Comparison of ENCODE assay signal across 17 cellular contexts in the genomic region with DNA sequence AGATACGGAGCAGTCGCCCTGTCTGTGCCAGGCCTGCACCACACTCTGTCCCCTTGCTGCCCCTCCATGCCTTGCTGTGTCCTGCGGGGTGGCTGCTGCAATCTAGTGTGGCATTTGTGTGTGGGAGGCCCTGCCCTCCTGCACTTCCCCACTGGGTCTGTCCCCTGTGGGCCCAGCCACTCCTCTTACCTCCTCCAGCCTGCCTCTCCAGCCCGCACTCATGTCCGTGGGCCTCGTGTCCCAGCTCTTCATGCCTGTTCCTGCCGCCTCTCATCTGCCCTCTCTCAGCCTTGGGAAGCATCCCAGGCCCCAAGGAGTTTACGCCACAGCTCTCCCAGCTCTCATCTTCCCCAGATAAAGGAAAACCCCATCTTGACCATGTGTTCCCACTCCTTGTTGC. TPM values are rescaled to one million over a fixed set of nuclear protein-coding genes. Genes with fewer than 3 reads are reported as not detected.
DNase-seq lines count a peak whose midpoint lies in the region; ATAC-seq, FAIRE-seq and TF ChIP-seq lines count a peak whose summit lies in the region.
"Had no signal": no experiment of that assay in that cellular context is flagged by ENCODE, and none has a peak within 500 bp of the region (broad histone marks: within the 10 kb centered on the region; RNA-seq: fewer than 3 reads in every experiment).

No MANE protein-coding gene starts in this region.

- peaks cover 12% of the 10 kb centered on the region for H3K4me1 ChIP-seq in testis

- WGBS in testis, 2 donors, result 48 to 60% methylated on average over 5 to 8 of the region's 8 CpGs

- intact Hi-C loops in testis (cut with DNase I; ENCODE audit: low total_unique reads), result no loop called here

- TF ChIP-seq POLR2A in testis (IDR thresholded peaks at IDR 0.05) (no peak), GM12891 (IDR thresholded peaks at IDR 0.05; ENCODE audit: low read depth, low read length) (no peak)

- no peak overlapping the region for H3K4me3 Mint-ChIP-seq in activated naive CD8-positive, alpha-beta T cell treated with anti-CD3 and anti-CD28 coated beads, Interleukin-2, amount 10 ng/mL, durations not matched to agents 7 days and 5 days
- no peak overlapping the region for H3K4me3 Mint-ChIP-seq in activated naive CD8-positive, alpha-beta T cell treated with anti-CD3 and anti-CD28 coated beads for 36 hours
- H3K4me3 Mint-ChIP-seq in endothelial cell (ENCODE audit: unreplicated experiment), result peak overlapping the region; percentile 78
- no peak overlapping the region for H3K4me3 Mint-ChIP-seq in neural crest cell
- H3K4me3 Mint-ChIP-seq: CD4-positive, alpha-beta T cell; IgD-negative memory B cell had no signal

- FAIRE-seq in GM12891 (lab: Jason Lieb, UNC), result no peak
- FAIRE-seq: GM12892, H54 had no signal

- H3K36me3 Mint-ChIP-seq in activated naive CD8-positive, alpha-beta T cell treated with anti-CD3 and anti-CD28 coated beads, Interleukin-2, amount 10 ng/mL, durations not matched to agents 7 days and 5 days, result peaks cover 20% of the 10 kb centered on the region
- H3K36me3 Mint-ChIP-seq in activated naive CD8-positive, alpha-beta T cell treated with anti-CD3 and anti-CD28 coated beads for 36 hours, result peaks cover 10% of the 10 kb centered on the region
- H3K36me3 Mint-ChIP-seq in endothelial cell (ENCODE audit: low read depth, unreplicated experiment) (peaks cover 58% of the 10 kb centered on the region), neural crest cell (ENCODE audit: low read depth) (peaks cover 13% of the 10 kb centered on the region)

- H3K36me3 ChIP-seq in testis (ENCODE audit: low read depth, missing control alignments), result no peaks in the 10 kb centered on the region

- POLR2A ChIA-PET in activated naive CD8-positive, alpha-beta T cell treated with anti-CD3 and anti-CD28 coated beads, Interleukin-2, amount 10 ng/mL, durations not matched to agents 7 days and 5 days (lab: Charles Lee), result no interaction called here

- peak overlapping the region; percentile 47 for H3K27ac Mint-ChIP-seq in activated naive CD8-positive, alpha-beta T cell treated with anti-CD3 and anti-CD28 coated beads, Interleukin-2, amount 10 ng/mL, durations not matched to agents 7 days and 5 days
- H3K27ac Mint-ChIP-seq in activated naive CD8-positive, alpha-beta T cell treated with anti-CD3 and anti-CD28 coated beads for 36 hours, result no peak overlapping the region
- H3K27ac Mint-ChIP-seq in endothelial cell (ENCODE audit: unreplicated experiment) (peak overlapping the region; percentile 77), neural crest cell (ENCODE audit: unreplicated experiment) (peak overlapping the region; percentile 32)
- H3K27ac Mint-ChIP-seq: CD4-positive, alpha-beta T cell; IgD-negative memory B cell had no signal

- no peak for DNase-seq in activated naive CD8-positive, alpha-beta T cell treated with anti-CD3 and anti-CD28 coated beads, Interleukin-2, amount 10 ng/mL, durations not matched to agents 7 days and 5 days
- DNase-seq in activated naive CD8-positive, alpha-beta T cell treated with anti-CD3 and anti-CD28 coated beads for 36 hours, result no peak
- DNase-seq in endothelial cell (ENCODE audit: low spot score) (no peak), neural crest cell (ENCODE audit: low read depth, low spot score) (no peak), testis (no peak), GM12891 (ENCODE audit: insufficient read length, low spot score) (no peak), HCEC 1CT (no peak)
- DNase-seq: 8988T; AML-193; C1 segment of cervical spinal cord; CD4-positive, alpha-beta T cell; DMS79; GM23248 had no signal

- no peaks in the 10 kb centered on the region for H3K9me3 Mint-ChIP-seq in activated naive CD8-positive, alpha-beta T cell treated with anti-CD3 and anti-CD28 coated beads, Interleukin-2, amount 10 ng/mL, durations not matched to agents 7 days and 5 days
- no peaks in the 10 kb centered on the region for H3K9me3 Mint-ChIP-seq in activated naive CD8-positive, alpha-beta T cell treated with anti-CD3 and anti-CD28 coated beads for 36 hours
- H3K9me3 Mint-ChIP-seq in endothelial cell (ENCODE audit: unreplicated experiment) (no peaks in the 10 kb centered on the region), neural crest cell (no peaks in the 10 kb centered on the region)
- H3K9me3 Mint-ChIP-seq: CD4-positive, alpha-beta T cell; IgD-negative memory B cell had no signal

- no peaks in the 10 kb centered on the region for H3K27me3 Mint-ChIP-seq in activated naive CD8-positive, alpha-beta T cell treated with anti-CD3 and anti-CD28 coated beads, Interleukin-2, amount 10 ng/mL, durations not matched to agents 7 days and 5 days
- H3K27me3 Mint-ChIP-seq in activated naive CD8-positive, alpha-beta T cell treated with anti-CD3 and anti-CD28 coated beads for 36 hours, result no peaks in the 10 kb centered on the region
- H3K27me3 Mint-ChIP-seq in endothelial cell (ENCODE audit: unreplicated experiment) (peaks cover 5% of the 10 kb centered on the region), neural crest cell (ENCODE audit: low read depth) (no peaks in the 10 kb centered on the region)
- H3K27me3 Mint-ChIP-seq: CD4-positive, alpha-beta T cell; IgD-negative memory B cell had no signal

- ATAC-seq in activated naive CD8-positive, alpha-beta T cell treated with anti-CD3 and anti-CD28 coated beads, Interleukin-2, amount 10 ng/mL, durations not matched to agents 7 days and 5 days (ENCODE audit: low read depth), result no peak
- ATAC-seq in GM19467 (IDR thresholded peaks at IDR 0.05; ENCODE audit: unreplicated experiment), result no peak

- H3K4me1 Mint-ChIP-seq in activated naive CD8-positive, alpha-beta T cell treated with anti-CD3 and anti-CD28 coated beads, Interleukin-2, amount 10 ng/mL, durations not matched to agents 7 days and 5 days, result peaks cover 1% of the 10 kb centered on the region
- H3K4me1 Mint-ChIP-seq in activated naive CD8-positive, alpha-beta T cell treated with anti-CD3 and anti-CD28 coated beads for 36 hours, result peaks cover 6% of the 10 kb centered on the region
- peaks cover 28% of the 10 kb centered on the region for H3K4me1 Mint-ChIP-seq in endothelial cell (ENCODE audit: unreplicated experiment)
- peaks cover 4% of the 10 kb centered on the region for H3K4me1 Mint-ChIP-seq in neural crest cell
- H3K4me1 Mint-ChIP-seq: IgD-negative memory B cell had no signal

- TF ChIP-seq CTCF in endothelial cell (IDR thresholded peaks at IDR 0.05; ENCODE audit: unreplicated experiment), result no peak
- no peak for TF ChIP-seq CTCF in neural crest cell (conservative IDR thresholded peaks at IDR 0.05)
- no peak for TF ChIP-seq CTCF in testis (IDR thresholded peaks at IDR 0.05)

- H3K4me3 ChIP-seq in testis, result no peak overlapping the region
- H3K4me3 ChIP-seq: GM23248 had no signal

- peak overlapping the region; percentile 53 to 61 for H3K27ac ChIP-seq in testis
- H3K27ac ChIP-seq: GM23248 had no signal

- H3K27me3 ChIP-seq in testis, result no peaks in the 10 kb centered on the region

- H3K9me3 ChIP-seq in testis, result no peaks in the 10 kb centered on the region

TF ChIP-seq in GM12891, 5 proteins besides CTCF, POLR2A, EP300 and RAD21:
- TF ChIP-seq PAX5 (IDR thresholded peaks at IDR 0.05; ENCODE audit: insufficient read depth, low read length, severe bottlenecking), result no peak
- TF ChIP-seq SPI1 (IDR thresholded peaks at IDR 0.05; ENCODE audit: low read depth, low read length), result no peak
- TF ChIP-seq POU2F2 (IDR thresholded peaks at IDR 0.05; ENCODE audit: low read depth, low read length), result no peak
- TF ChIP-seq POLR2AphosphoS5 (IDR thresholded peaks at IDR 0.05; ENCODE audit: low read depth, low read length), result no peak
- no peak for TF ChIP-seq TAF1 (IDR thresholded peaks at IDR 0.05; ENCODE audit: low read depth, low read length)

RNA-seq across cellular contexts. Expression of a gene that starts 26.6 kb away (rescaled TPM):
- total RNA-seq in activated naive CD8-positive, alpha-beta T cell treated with anti-CD3 and anti-CD28 coated beads, Interleukin-2, amount 10 ng/mL, durations not matched to agents 7 days and 5 days, result 10 to 100 TPM; 25.2 to 27.8 TPM
- 10 to 100 TPM; 14.4 to 17.0 TPM for total RNA-seq in activated naive CD8-positive, alpha-beta T cell treated with anti-CD3 and anti-CD28 coated beads for 36 hours
- total RNA-seq in endothelial cell (ENCODE audit: unreplicated experiment), result 46.8 TPM
- total RNA-seq in neural crest cell, result 38.3 TPM in 2 replicates
- total RNA-seq in testis, result 10 to 100 TPM; 54.8 to 65.1 TPM
- polyA plus RNA-seq in testis (ENCODE audit: insufficient read depth, low read depth, low replicate concordance), result 54.1 TPM
- 3.7 TPM for polyA plus RNA-seq in GM12891 (2012; ENCODE audit: low read depth, missing spikeins)

RNA-seq across cellular contexts. Expression of a gene that starts 26.9 kb away (rescaled TPM):
- total RNA-seq in activated naive CD8-positive, alpha-beta T cell treated with anti-CD3 and anti-CD28 coated beads, Interleukin-2, amount 10 ng/mL, durations not matched to agents 7 days and 5 days, result 10 to 100 TPM; 11.7 to 12.8 TPM
- 1 to 10 TPM; 7.1 to 9.5 TPM for total RNA-seq in activated naive CD8-positive, alpha-beta T cell treated with anti-CD3 and anti-CD28 coated beads for 36 hours
- total RNA-seq in endothelial cell (ENCODE audit: unreplicated experiment) (39.9 TPM), neural crest cell (43.3 and 45.8 TPM in 2 replicates), testis (10 to 100 TPM; 57.4 to 74.0 TPM)
- 113 TPM for polyA plus RNA-seq in testis (ENCODE audit: insufficient read depth, low read depth, low replicate concordance)
- 3.2 TPM for polyA plus RNA-seq in GM12891 (2012; ENCODE audit: low read depth, missing spikeins)

RNA-seq across cellular contexts. Expression of a gene that starts 39.3 kb away (rescaled TPM):
- total RNA-seq in activated naive CD8-positive, alpha-beta T cell treated with anti-CD3 and anti-CD28 coated beads, Interleukin-2, amount 10 ng/mL, durations not matched to agents 7 days and 5 days, result 10 to 100 TPM; 44.7 to 45.1 TPM
- total RNA-seq in activated naive CD8-positive, alpha-beta T cell treated with anti-CD3 and anti-CD28 coated beads for 36 hours, result 10 to 100 TPM; 91.4 to 96.2 TPM
- total RNA-seq in endothelial cell (ENCODE audit: unreplicated experiment), result 180 TPM
- 247 and 261 TPM in 2 replicates for total RNA-seq in neural crest cell
- 10 to 100 TPM; 25.8 to 27.9 TPM for total RNA-seq in testis
- 45.2 TPM for polyA plus RNA-seq in testis (ENCODE audit: insufficient read depth, low read depth, low replicate concordance)
- polyA plus RNA-seq in GM12891 (2012; ENCODE audit: low read depth, missing spikeins), result 43.7 TPM
